ENCODE assay signal across 18 cellular contexts in the genomic region with DNA sequence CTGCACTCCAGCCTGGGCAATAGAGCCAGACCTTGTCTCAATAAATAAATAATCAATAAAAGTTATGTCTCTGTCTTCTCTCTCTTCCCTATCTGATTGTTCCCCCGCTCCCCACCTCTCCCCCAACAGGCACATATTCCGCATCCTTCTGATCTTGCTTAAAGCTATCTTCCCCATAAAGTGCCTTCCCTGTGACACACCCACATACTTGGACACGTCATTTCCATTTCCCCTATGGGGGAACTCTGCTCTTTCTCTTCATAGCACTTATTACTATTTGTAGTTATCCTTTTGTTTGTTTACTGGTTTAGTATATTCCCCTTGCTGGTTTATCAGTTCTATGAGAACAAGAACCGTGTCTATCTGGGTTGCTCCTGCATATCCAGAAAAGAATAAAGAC.
"Had no signal": no experiment of that assay in that cellular context is flagged by ENCODE, and none has a peak within 500 bp of the region (broad histone marks: within the 10 kb centered on the region; RNA-seq: fewer than 3 reads in every experiment).

No MANE protein-coding gene starts in this region.

- H3K27me3 ChIP-seq: heart left ventricle, spleen, testis, tibial nerve had no signal

- H3K9me3 ChIP-seq: heart left ventricle, spleen, testis, tibial nerve had no signal

- FAIRE-seq: frontal cortex, islet of Langerhans had no signal

- H3K4me1 ChIP-seq: spleen had no signal

- H3K27ac ChIP-seq: coronary artery, heart left ventricle, spleen, testis, tibial nerve had no signal

- DNase-seq: effector CD8-positive, alpha-beta T cell; heart left ventricle; hypothalamus; kidney glomerular epithelial cell; naive thymus-derived CD4-positive, alpha-beta T cell; nephron progenitor cell; posterior cingulate gyrus; spleen; stimulated activated CD4-positive, alpha-beta T cell treated with anti-CD3 and anti-CD28 coated beads, Interleukin-15, amount 100 ng/mL, for 24 hours; stimulated activated CD4-positive, alpha-beta T cell treated with anti-CD3 and anti-CD28 coated beads, Interleukin-1b, Interleukin-23, amount 100 ng/mL, for 48 hours; stimulated activated CD4-positive, alpha-beta T cell treated with anti-CD3 and anti-CD28 coated beads, Interleukin-4, amount 100 ng/mL, for 4 hours; stimulated activated naive B cell treated with anti-CD40 and anti-IgM and Interleukin-4, amounts not matched to agents 10 μg/mL and 1 μg/mL and 100 μg/mL, for 72 hours; stimulated activated naive CD8-positive, alpha-beta T cell treated with anti-CD3 and anti-CD28 coated beads, Interleukin-15, amount 100 ng/mL, for 72 hours; testis had no signal

- H3K4me3 ChIP-seq: coronary artery, heart left ventricle, spleen, testis, tibial nerve had no signal

- H3K36me3 ChIP-seq: heart left ventricle, spleen, tibial nerve had no signal
